8 cellular contexts compared by ENCODE assay signal in the genomic region with DNA sequence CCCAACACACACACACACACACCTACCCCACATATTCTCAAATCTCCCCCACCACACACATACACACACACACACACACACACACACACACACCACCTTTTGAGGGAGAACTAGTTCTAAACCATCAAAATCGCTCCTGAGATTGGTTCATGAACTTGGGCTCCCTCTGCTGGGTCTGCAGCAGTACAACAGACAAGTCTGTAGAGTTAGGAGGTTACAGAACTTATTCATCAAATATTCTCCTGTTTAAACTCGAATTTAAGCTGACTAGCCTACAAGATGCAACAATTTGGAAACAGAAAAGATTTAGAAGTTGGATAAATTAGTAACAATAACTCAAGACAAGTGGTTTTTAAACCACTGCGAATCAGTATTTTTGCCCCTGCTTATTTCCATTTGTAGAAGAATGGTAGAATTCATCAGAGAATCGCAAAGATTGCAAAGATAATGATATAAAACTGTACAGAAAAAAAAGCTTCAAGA.
DNase-seq lines count a peak whose midpoint lies in the region; ATAC-seq and TF ChIP-seq lines count a peak whose summit lies in the region.

No MANE protein-coding gene starts in this region.

- TF ChIP-seq EP300 in stomach (IDR thresholded peaks at IDR 0.05) = no peak

- H3K4me3 ChIP-seq in Karpas-422 (ENCODE audit: low read length) (no peak overlapping the region), cardiac fibroblast (replicated peaks in 1 of 2; ENCODE audit: low read depth in 2 of 2, low read length in 2 of 2) (no peak overlapping the region), stomach (no peak overlapping the region)

- DNase-seq in NCI-H510A treated with DMSO at 0.1 percent for 48 hours (lab: John Stamatoyannopoulos, UW) (peak; percentile 68), NCI-H510A (lab: John Stamatoyannopoulos, UW) (no peak), Karpas-422 (peak; percentile 81), SW480 (ENCODE audit: low spot score) (peak; percentile 41), cardiac fibroblast (ENCODE audit: low read depth in 2 of 2) (peak; percentile 65 to 68), medulla oblongata (ENCODE audit: extremely low spot score) (peak; percentile 45), stomach (peak; percentile 31)

- intact Hi-C loops in stomach (cut with DNase I; ENCODE audit: low total_unique reads) = no loop called here

- no peaks in the 10 kb centered on the region for H3K79me2 ChIP-seq in Karpas-422 (ENCODE audit: low read length)

- H3K4me2 ChIP-seq in Karpas-422 (ENCODE audit: low read depth, low read length, poor library complexity, severe bottlenecking) = no peak overlapping the region

- H3K27ac ChIP-seq in Karpas-422 (ENCODE audit: low read length) (no peak overlapping the region), stomach (no peak overlapping the region)

- WGBS in stomach, 5 donors = 26 to 29% (median 27%) methylated on average over 4 of the region's 4 CpGs

- H3K27me3 ChIP-seq in Karpas-422 (ENCODE audit: low read length) = no peaks in the 10 kb centered on the region
- H3K27me3 ChIP-seq in stomach = no peaks in the 10 kb centered on the region

- no peak overlapping the region for H3K9ac ChIP-seq in Karpas-422 (ENCODE audit: low read length)

- H2AFZ ChIP-seq in Karpas-422 (ENCODE audit: low read length) = no peak overlapping the region

- no peaks in the 10 kb centered on the region for H3K9me2 ChIP-seq in Karpas-422 (replicated peaks; ENCODE audit: insufficient read depth, low read length)

- no peaks in the 10 kb centered on the region for H3K4me1 ChIP-seq in Karpas-422 (ENCODE audit: low read length)
- H3K4me1 ChIP-seq in stomach = peaks cover 0 to 8% (median 3%) of the 10 kb centered on the region in 4 donors

- no peaks in the 10 kb centered on the region for H3K9me3 ChIP-seq in Karpas-422 (ENCODE audit: low read length)
- H3K9me3 ChIP-seq in stomach = no peaks in the 10 kb centered on the region

- no peak for TF ChIP-seq POLR2A in stomach (IDR thresholded peaks at IDR 0.05)

- TF ChIP-seq CTCF in cardiac fibroblast (IDR thresholded peaks at IDR 0.05; ENCODE audit: low read depth, low read length) = peak; percentile 80
- peak in 5 of 7 experiments; percentile 31 to 55 (median 43) for TF ChIP-seq CTCF in stomach (IDR thresholded peaks at IDR 0.05)

- H4K20me1 ChIP-seq in Karpas-422 (ENCODE audit: insufficient read depth, low read depth, low read length) = no peaks in the 10 kb centered on the region

- ATAC-seq in GM21619 (IDR thresholded peaks at IDR 0.05; ENCODE audit: unreplicated experiment) = peak; percentile 87

- H3K36me3 ChIP-seq in Karpas-422 (ENCODE audit: insufficient read depth, low read length) (no peaks in the 10 kb centered on the region), stomach (no peaks in the 10 kb centered on the region)
